In genomic region chr15:84645496-84645895, GRCh38 we compare ENCODE assay signal across 1 cellular context.
TF ChIP-seq lines count a peak whose summit lies in the region.

No MANE protein-coding gene starts in this region.

TF ChIP-seq in SK-N-SH, 30 proteins besides CTCF, POLR2A, EP300 and RAD21:
- TF ChIP-seq FOXJ3 (CRISPR knock-in tag; IDR thresholded peaks at IDR 0.05) = no peak
- TF ChIP-seq GATA2 (CRISPR knock-in tag; IDR thresholded peaks at IDR 0.05) = no peak
- TF ChIP-seq USF2 (IDR thresholded peaks at IDR 0.05; ENCODE audit: borderline replicate concordance, low read depth, low read length) = no peak
- TF ChIP-seq PBX3 (IDR thresholded peaks at IDR 0.05) = no peak
- TF ChIP-seq USF1 (IDR thresholded peaks at IDR 0.05; ENCODE audit: borderline replicate concordance, low read depth) = no peak
- no peak for TF ChIP-seq TAF1 (IDR thresholded peaks at IDR 0.05; ENCODE audit: borderline replicate concordance, low read depth, low read length)
- TF ChIP-seq RXRA (IDR thresholded peaks at IDR 0.05; ENCODE audit: borderline replicate concordance, low read depth) = no peak
- no peak for TF ChIP-seq RFX5 (IDR thresholded peaks at IDR 0.05; ENCODE audit: low read length)
- TF ChIP-seq GABPA (IDR thresholded peaks at IDR 0.05; ENCODE audit: low read depth) = no peak
- TF ChIP-seq EZH2phosphoT487 (IDR thresholded peaks at IDR 0.05; ENCODE audit: borderline replicate concordance, low read depth) = no peak
TF ChIP-seq in SK-N-SH: peak in this region for 0.
